In genomic region chr9:129617167-129617566, GRCh38 we compare ENCODE assay signal across 8 cellular contexts. TPM values are rescaled to one million over a fixed set of nuclear protein-coding genes. Genes with fewer than 3 reads are reported as not detected.
DNase-seq lines count a peak whose midpoint lies in the region; ATAC-seq and TF ChIP-seq lines count a peak whose summit lies in the region.
"Had no signal": no experiment of that assay in that cellular context is flagged by ENCODE, and none has a peak within 500 bp of the region (broad histone marks: within the 10 kb centered on the region; RNA-seq: fewer than 3 reads in every experiment).

No MANE protein-coding gene starts in this region.

- H3K9me1 ChIP-seq in IMR-90 (ENCODE audit: insufficient read depth, low read length), result peaks cover 10% of the 10 kb centered on the region

- in situ Hi-C loops in IMR-90 (cut with MboI; ENCODE audit: low sequenced_read_pairs) (loop anchor here (5.0 kb wide), 1 partner anchor 485 kb away; no protein-coding TSS in a partner anchor), transverse colon (cut with MboI; ENCODE audit: low pct_ligation_motif_present in 1 of 4, low pct_unique_long_range_greater_than_20kb in 1 of 4, low sequenced_read_pairs in 3 of 4) (loop anchor here in 3 of 4 donors (5.0 to 10.0 kb wide), 3 partner anchors 452 to 482 kb away; no protein-coding TSS in a partner anchor)

- BruUV-seq in IMR-90 (replicated peaks; lab: Mats Ljungman, UMichigan), result no TSS peak

- H4K5ac ChIP-seq in IMR-90 (ENCODE audit: low read depth, low read length) (no peak overlapping the region), mesendoderm (ENCODE audit: low read length) (no peak overlapping the region)

- H3K23ac ChIP-seq in IMR-90 (ENCODE audit: low read depth, low read length), result no peak overlapping the region
- no peak overlapping the region for H3K23ac ChIP-seq in mesendoderm (ENCODE audit: low read length)

- H3K4me1 ChIP-seq in IMR-90 (ENCODE audit: control insufficient read depth, insufficient read depth, low read length) (peaks cover 11% of the 10 kb centered on the region), mesendoderm (ENCODE audit: control insufficient read depth, low read depth, low read length) (no peaks in the 10 kb centered on the region), transverse colon (peaks cover 0 to 16% (median 9%) of the 10 kb centered on the region in 4 donors)

- H3K79me2 ChIP-seq in mesendoderm (ENCODE audit: control insufficient read depth, insufficient read depth, low read length), result no peaks in the 10 kb centered on the region

- no peak overlapping the region; the same call in 1 of the 2 replicates for H3K27ac ChIP-seq in IMR-90 (ENCODE audit: insufficient read depth, low read length)
- H3K27ac ChIP-seq in mesendoderm (ENCODE audit: low read depth, low read length), result no peak overlapping the region
- no peak overlapping the region for H3K27ac ChIP-seq in transverse colon

- H3K56ac ChIP-seq in IMR-90 (ENCODE audit: extremely low read depth, insufficient read depth, low read length) (no peak overlapping the region), mesendoderm (ENCODE audit: low read length) (no peak overlapping the region)

- H3K27me3 ChIP-seq in IMR-90 (ENCODE audit: control insufficient read depth, insufficient read depth, low read length) (no peaks in the 10 kb centered on the region), mesendoderm (ENCODE audit: insufficient read depth, low read length, poor library complexity) (peaks cover 5% of the 10 kb centered on the region), transverse colon (peaks cover 15% of the 10 kb centered on the region)

- H3K9ac ChIP-seq in IMR-90 (ENCODE audit: low read depth, low read length), result no peak overlapping the region
- no peak overlapping the region for H3K9ac ChIP-seq in mesendoderm (ENCODE audit: low read length)

- peak; percentile 67 for ATAC-seq in IMR-90 (ENCODE audit: low read depth)
- no peak for ATAC-seq in HG03457 (IDR thresholded peaks at IDR 0.05; ENCODE audit: unreplicated experiment)
- no peak for ATAC-seq in HG02840 (IDR thresholded peaks at IDR 0.05; ENCODE audit: low FRiP score, unreplicated experiment)

- H3K4ac ChIP-seq in IMR-90 (ENCODE audit: low read depth, low read length), result peak overlapping the region; percentile 6; the same call in 1 of the 2 replicates
- H3K4ac ChIP-seq in mesendoderm (ENCODE audit: low read depth, low read length), result no peak overlapping the region

- peak overlapping the region; percentile 2; the same call in 1 of the 2 replicates for H3K14ac ChIP-seq in IMR-90 (replicated peaks; ENCODE audit: low read depth, low read length)

- peak overlapping the region; percentile 28 for H2AFZ ChIP-seq in IMR-90 (replicated peaks; ENCODE audit: low read length, poor library complexity)

- CTCF ChIA-PET in IMR-90 (lab: Yijun Ruan, JAX), result interaction anchor here (0.6 kb wide), 1 partner anchor 472 kb away, joined by 4 read pairs; no protein-coding TSS in a partner anchor

- H2AK9ac ChIP-seq in IMR-90 (replicated peaks; ENCODE audit: low read depth, low read length, poor library complexity), result peak overlapping the region; percentile 18

- H3K36me3 ChIP-seq in IMR-90 (ENCODE audit: control insufficient read depth, insufficient read depth, low read length) (no peaks in the 10 kb centered on the region), mesendoderm (ENCODE audit: control insufficient read depth, insufficient read depth, low read length) (no peaks in the 10 kb centered on the region), transverse colon (no peaks in the 10 kb centered on the region)

- H2BK15ac ChIP-seq in IMR-90 (ENCODE audit: low read depth, low read length) (no peak overlapping the region), mesendoderm (replicated peaks; ENCODE audit: low read depth) (no peak overlapping the region)

- dilution Hi-C loops in IMR-90 (cut with HindIII; ENCODE audit: low sequenced_read_pairs, unreplicated experiment), result no loop called here

- intact Hi-C loops in IMR-90 (cut with micrococcal nuclease), result no loop called here
- intact Hi-C loops in transverse colon (cut with DNase I; ENCODE audit: low total_unique reads), result no loop called here

- peak overlapping the region; percentile 16; the same call in 1 of the 2 replicates for H2BK20ac ChIP-seq in IMR-90 (ENCODE audit: low read depth, low read length)

- H3K18ac ChIP-seq in IMR-90 (ENCODE audit: low read depth, low read length), result no peak overlapping the region
- no peak overlapping the region for H3K18ac ChIP-seq in mesendoderm (ENCODE audit: low read length)

- peak overlapping the region; percentile 13; the same call in 1 of the 2 replicates for H4K91ac ChIP-seq in IMR-90 (ENCODE audit: insufficient read depth, low read depth, low read length)

- H3K4me3 ChIP-seq in IMR-90 (ENCODE audit: insufficient read depth, low read depth, low read length), result no peak overlapping the region
- H3K4me3 ChIP-seq in mesendoderm (ENCODE audit: low read length), result no peak overlapping the region
- no peak overlapping the region for H3K4me3 ChIP-seq in transverse colon

- TF ChIP-seq EP300 in transverse colon (IDR thresholded peaks at IDR 0.05; ENCODE audit: low read depth), result no peak

- H2AK5ac ChIP-seq in IMR-90 (ENCODE audit: low read depth, low read length), result peak overlapping the region; percentile 5; the same call in 1 of the 2 replicates
- no peak overlapping the region for H2AK5ac ChIP-seq in mesendoderm (ENCODE audit: low read length)

- peak; percentile 66 for DNase-seq in ELF-1 (ENCODE audit: low read depth, low spot score)
- DNase-seq in IMR-90, result peak; percentile 86
- DNase-seq in astrocyte of the hippocampus (ENCODE audit: low read depth, low spot score), result peak; percentile 70
- DNase-seq in mesendoderm, result peak; percentile 89
- DNase-seq in transverse colon, result no peak
- DNase-seq: stimulated activated CD4-positive, alpha-beta T cell treated with anti-CD3 and anti-CD28 coated beads, Interleukin-15, amount 100 ng/mL, for 24 hours had no signal

- H3K9me3 ChIP-seq in IMR-90 (ENCODE audit: control insufficient read depth, insufficient read depth, low read length) (no peaks in the 10 kb centered on the region), transverse colon (no peaks in the 10 kb centered on the region)

- WGBS in IMR-90 (ENCODE audit: extremely low coverage in 2 of 2, insufficient read length in 1 of 2), 2 experiments, result no CpG with 5 or more reads among the region's 1 CpG
- no CpG with 5 or more reads among the region's 1 CpG for WGBS in mesendoderm (ENCODE audit: extremely low coverage, insufficient coverage, low lambda C conversion rate)
- WGBS in transverse colon (ENCODE audit: low coverage in 1 of 2), 2 donors, result 10% methylated on average over 1 of the region's 1 CpG; no CpG with 5 or more reads in 1 of the 2 donors

- TF ChIP-seq POLR2A in IMR-90 (IDR thresholded peaks at IDR 0.05; ENCODE audit: low read depth, low read length) (no peak), transverse colon (IDR thresholded peaks at IDR 0.05) (no peak)

- H4K8ac ChIP-seq in IMR-90 (ENCODE audit: low read depth in 2 of 2, low read length in 2 of 2), result peak overlapping the region in 1 of 2 experiments; percentile 27; a peak in 1 of 4 replicates
- H4K8ac ChIP-seq in mesendoderm (ENCODE audit: low read depth, low read length), result no peak overlapping the region

- TF ChIP-seq CTCF in IMR-90 (conservative IDR thresholded peaks at IDR 0.05; ENCODE audit: low read depth, low read length) (peak; percentile 73), transverse colon (IDR thresholded peaks at IDR 0.05) (peak in 2 of 5 experiments; percentile 9 to 21)

- TF ChIP-seq RAD21 in IMR-90 (IDR thresholded peaks at IDR 0.05; ENCODE audit: low read length), result peak; percentile 68

- no peak overlapping the region for H3K4me2 ChIP-seq in IMR-90 (ENCODE audit: low read depth, low read length)
- no peak overlapping the region for H3K4me2 ChIP-seq in mesendoderm (ENCODE audit: low read length)

- H2BK120ac ChIP-seq in IMR-90 (ENCODE audit: low read depth, low read length) (0 out of 2 replicates have a peak overlapping the region, but pooled peaks have one; percentile 1), mesendoderm (ENCODE audit: low read depth, low read length) (no peak overlapping the region)

- peak overlapping the region; percentile 9 for H2BK5ac ChIP-seq in IMR-90 (ENCODE audit: low read depth, low read length, poor library complexity, severe bottlenecking)
- H2BK5ac ChIP-seq in mesendoderm (ENCODE audit: low read length), result no peak overlapping the region

- POLR2A ChIA-PET in IMR-90 (lab: Charles Lee; ENCODE audit: unreplicated experiment), result no interaction called here

- no peaks in the 10 kb centered on the region for H4K20me1 ChIP-seq in IMR-90 (ENCODE audit: insufficient read depth, low read length)

- peaks cover 13 to 18% of the 10 kb centered on the region in 2 experiments; a peak in 2 of 4 replicates for H3K79me1 ChIP-seq in IMR-90 (ENCODE audit: low read depth in 1 of 2, low read length in 2 of 2)
- H3K79me1 ChIP-seq in mesendoderm (ENCODE audit: low read length), result no peaks in the 10 kb centered on the region

TF ChIP-seq in IMR-90, 13 proteins besides CTCF, POLR2A, EP300 and RAD21 (continues in another document):
- TF ChIP-seq BHLHE40 (IDR thresholded peaks at IDR 0.05; ENCODE audit: low read depth, low read length), result peak; percentile 16; the same call in 1 of the 2 replicates

RNA-seq across cellular contexts. Expression of gene C9orf50, which starts 3.7 kb away (rescaled TPM):
- total RNA-seq in IMR-90 (2012; rRNA removed) (not detected in 2 replicates), transverse colon (not detected)
- 0.09 and 0.20 TPM in 2 replicates for polyA plus RNA-seq in IMR-90 (2012; rRNA removed)
- polyA plus RNA-seq in IMR-90 (2012; cell fraction: cytosol; rRNA removed), result 0.06 and 0.19 TPM in 2 replicates
- polyA plus RNA-seq in IMR-90 (2012; cell fraction: nucleus; rRNA removed; ENCODE audit: low replicate concordance), result 0.42 and 0.54 TPM in 2 replicates
- polyA plus RNA-seq in mesendoderm (2013, experiment 1 of 2), result not detected
- polyA plus RNA-seq in mesendoderm (2013, experiment 2 of 2), result not detected

RNA-seq across cellular contexts. Expression of gene NTMT1, which starts 8.8 kb away (rescaled TPM):
- total RNA-seq in IMR-90 (2012; rRNA removed) (67.8 and 68.1 TPM in 2 replicates), transverse colon (10 to 100 TPM; 11.3 to 19.1 (median 14.3) TPM)
- 88.1 and 108 TPM in 2 replicates for polyA plus RNA-seq in IMR-90 (2012; rRNA removed)
- polyA plus RNA-seq in IMR-90 (2012; cell fraction: cytosol; rRNA removed), result 57.5 and 92.6 TPM in 2 replicates
- 56.2 and 66.4 TPM in 2 replicates for polyA plus RNA-seq in IMR-90 (2012; cell fraction: nucleus; rRNA removed; ENCODE audit: low replicate concordance)
- 42.0 TPM for polyA plus RNA-seq in mesendoderm (2013, experiment 1 of 2)
- polyA plus RNA-seq in mesendoderm (2013, experiment 2 of 2), result 43.1 TPM

RNA-seq across cellular contexts. Expression of gene ASB6, which starts 24.8 kb away (rescaled TPM):
- total RNA-seq in IMR-90 (2012; rRNA removed) (9.4 and 9.7 TPM in 2 replicates), transverse colon (10 to 100 TPM; 21.8 to 54.2 (median 29.6) TPM)
- polyA plus RNA-seq in IMR-90 (2012; rRNA removed), result 28.9 and 31.4 TPM in 2 replicates
- polyA plus RNA-seq in IMR-90 (2012; cell fraction: cytosol; rRNA removed), result 22.2 and 27.8 TPM in 2 replicates
- polyA plus RNA-seq in IMR-90 (2012; cell fraction: nucleus; rRNA removed; ENCODE audit: low replicate concordance), result 42.0 and 79.1 TPM in 2 replicates
- polyA plus RNA-seq in mesendoderm (2013, experiment 1 of 2), result 11.8 TPM
- 11.2 TPM for polyA plus RNA-seq in mesendoderm (2013, experiment 2 of 2)

RNA-seq across cellular contexts. Expression of gene PRRX2, which starts 48.3 kb away (rescaled TPM):
- total RNA-seq in IMR-90 (2012; rRNA removed), result 12.7 and 13.1 TPM in 2 replicates
- polyA plus RNA-seq in IMR-90 (2012; rRNA removed), result 35.5 and 45.9 TPM in 2 replicates
- polyA plus RNA-seq in IMR-90 (2012; cell fraction: cytosol; rRNA removed), result 19.5 and 46.6 TPM in 2 replicates
- 10.2 and 29.0 TPM in 2 replicates for polyA plus RNA-seq in IMR-90 (2012; cell fraction: nucleus; rRNA removed; ENCODE audit: low replicate concordance)
- polyA plus RNA-seq in mesendoderm (2013, experiment 1 of 2), result 5.4 TPM
- polyA plus RNA-seq in mesendoderm (2013, experiment 2 of 2), result 5.1 TPM
- total RNA-seq in transverse colon, result under 1 TPM in 1 of 4 donors, not detected in 3; 0.41 TPM
